Comparison of ENCODE assay signal across 8 cellular contexts in the genomic region with DNA sequence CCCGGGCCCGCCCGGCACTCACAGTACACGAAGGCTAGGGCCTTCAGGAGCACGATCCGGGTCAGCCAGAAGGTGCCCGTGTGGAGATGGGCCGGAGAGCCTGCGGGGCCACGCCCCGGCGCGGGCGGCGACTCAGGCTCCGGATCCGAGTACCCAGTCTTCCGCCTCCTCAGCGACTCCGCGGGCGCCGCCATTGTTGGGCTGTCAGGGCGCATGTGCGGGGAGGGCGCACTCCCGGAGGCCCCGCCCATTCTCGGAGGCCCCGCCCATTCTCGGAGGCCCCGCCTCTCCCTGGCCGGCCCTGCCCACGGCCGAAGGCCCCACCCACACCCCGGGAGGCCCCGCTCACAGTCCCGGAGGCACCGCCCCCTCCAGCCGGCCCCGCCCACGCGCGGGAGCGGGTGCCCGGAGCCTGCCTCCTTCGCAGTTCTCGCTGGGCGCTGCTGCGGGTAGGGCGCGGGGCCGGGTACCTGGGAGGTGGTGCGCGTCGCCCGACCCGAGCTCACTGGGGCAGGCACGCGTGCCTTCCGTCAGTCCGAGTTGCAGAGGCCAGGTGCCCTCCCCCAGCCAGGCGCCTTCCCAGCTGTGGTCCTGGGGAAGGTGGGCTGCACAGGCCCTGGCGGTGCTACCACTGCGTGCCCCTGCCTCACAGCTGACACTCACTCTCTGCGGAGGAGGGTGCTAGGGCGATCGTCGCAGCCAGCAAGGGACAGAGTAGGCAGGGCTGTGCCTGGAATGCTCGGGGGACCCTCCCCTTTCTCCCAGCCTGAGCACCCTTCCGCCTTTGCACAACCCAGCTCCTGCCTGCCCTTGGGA. TPM values are rescaled to one million over a fixed set of nuclear protein-coding genes. Genes with fewer than 3 reads are reported as not detected.
DNase-seq lines count a peak whose midpoint lies in the region; ATAC-seq and TF ChIP-seq lines count a peak whose summit lies in the region.

A gene (minus strand): TSS at position 219 of the 816 bp plus-strand sequence. CDS start 4 bp downstream, at position 215.

- DNase-seq in GM04504 (ENCODE audit: low read depth) = peak; percentile 67
- DNase-seq in HCT116 (ENCODE audit: low read depth, low spot score) = peak; percentile 68
- peak; percentile 93 for DNase-seq in NAMALWA (ENCODE audit: low spot score)
- peak; percentile 84 to 98 (median 93) for DNase-seq in T-cell
- DNase-seq in heart right ventricle = peak; percentile 92 to 97
- peak; percentile 98 for DNase-seq in posterior vena cava (ENCODE audit: low spot score)
- peak; percentile 99 for DNase-seq in type B pancreatic cell (ENCODE audit: extremely low spot score, unreplicated experiment)

- H3K4me3 ChIP-seq in HCT116 (replicated peaks in 1 of 2; ENCODE audit: low read depth in 1 of 2, low read length in 2 of 2) (peak within 1 kb of the TSS; percentile 72 to 93), heart right ventricle (peak within 1 kb of the TSS; percentile 65 to 99 (median 92))

- RAD21 ChIA-PET in HCT116 (lab: Charles Lee; ENCODE audit: low non-redundant PET in 1 of 2, low total read pairs in 2 of 2, uncharacterized antibody in 2 of 2, unreplicated experiment in 2 of 2) = no interaction called here

- H3K4me2 ChIP-seq in HCT116 (ENCODE audit: low read length) = peak within 1 kb of the TSS; percentile 91

- H3K27me3 ChIP-seq in HCT116 (ENCODE audit: insufficient read depth, low read length) (no peaks in the 10 kb centered on the region), heart right ventricle (no peaks in the 10 kb centered on the region)

- peaks cover 0 to 10% of the 10 kb centered on the region in 2 experiments; a peak in 1 of 4 replicates for H3K36me3 ChIP-seq in HCT116 (ENCODE audit: control insufficient read depth in 1 of 2, insufficient read depth in 2 of 2, low read length in 2 of 2)
- H3K36me3 ChIP-seq in heart right ventricle = peaks cover 0 to 24% (median 0%) of the 10 kb centered on the region in 9 donors

- H3K9me3 ChIP-seq in HCT116 (ENCODE audit: control insufficient read depth in 1 of 2, insufficient read depth in 1 of 2, low read depth in 1 of 2, low read length in 2 of 2) = no peaks in the 10 kb centered on the region; a peak in 1 of 4 replicates
- H3K9me3 ChIP-seq in heart right ventricle = peaks cover 0 to 4% (median 0%) of the 10 kb centered on the region in 11 donors

- no peaks in the 10 kb centered on the region for H4K20me1 ChIP-seq in HCT116 (ENCODE audit: insufficient read depth)

- no peak for TF ChIP-seq RAD21 in HCT116 (IDR thresholded peaks at IDR 0.05; ENCODE audit: low read depth)

- no peak within 1 kb of the TSS for H2AFZ ChIP-seq in HCT116 (ENCODE audit: low read depth, low read length, poor library complexity, severe bottlenecking)

- no peaks in the 10 kb centered on the region for H3K9me2 ChIP-seq in HCT116 (ENCODE audit: insufficient read depth)

- no peaks in the 10 kb centered on the region for H3K27me3 Mint-ChIP-seq in T-cell
- H3K27me3 Mint-ChIP-seq in type B pancreatic cell = peaks cover 3% of the 10 kb centered on the region

- H3K4me1 Mint-ChIP-seq in T-cell (peaks cover 25 to 34% (median 26%) of the 10 kb centered on the region in 3 donors), type B pancreatic cell (ENCODE audit: unreplicated experiment) (peaks cover 26% of the 10 kb centered on the region)

- TF ChIP-seq POLR2A in HCT116 (IDR thresholded peaks at IDR 0.05; ENCODE audit: borderline replicate concordance, extremely low read depth, insufficient read depth, insufficient read length) = peak; percentile 26

- peak within 1 kb of the TSS; percentile 39 to 68 for H3K27ac Mint-ChIP-seq in T-cell
- peak within 1 kb of the TSS; percentile 43 for H3K27ac Mint-ChIP-seq in type B pancreatic cell

- TSS peak; percentile 41 for BruUV-seq in HCT116 (replicated peaks; lab: Mats Ljungman, UMichigan)

- H3K4me3 Mint-ChIP-seq in T-cell (peak within 1 kb of the TSS; percentile 74 to 83 (median 80)), type B pancreatic cell (peak within 1 kb of the TSS; percentile 81)

- intact Hi-C loops in HCT116 (cut with micrococcal nuclease) = no loop called here
- intact Hi-C loops in heart right ventricle (cut with DNase I) = no loop called here
- intact Hi-C loops in posterior vena cava (cut with DNase I) = no loop called here

- 5 to 7% (median 7%) methylated on average over 53 to 71 of the region's 71 CpGs for WGBS in adipose tissue, 3 donors
- WGBS in heart right ventricle, 2 donors = 4 to 7% methylated on average over 62 to 71 of the region's 71 CpGs

- no peak for TF ChIP-seq CTCF in HCT116 (IDR thresholded peaks at IDR 0.05 in 2 of 3, conservative IDR thresholded peaks at IDR 0.05 in 1 of 3; ENCODE audit: borderline replicate concordance in 1 of 3, insufficient read depth in 1 of 3, low read depth in 2 of 3, low read length in 2 of 3)
- no peak for TF ChIP-seq CTCF in heart right ventricle (IDR thresholded peaks at IDR 0.05)
- TF ChIP-seq CTCF in type B pancreatic cell (conservative IDR thresholded peaks at IDR 0.05) = no peak

- peaks cover 7% of the 10 kb centered on the region for H3K36me3 Mint-ChIP-seq in T-cell
- H3K36me3 Mint-ChIP-seq in type B pancreatic cell = peaks cover 5% of the 10 kb centered on the region

- peak within 1 kb of the TSS; percentile 92 for H3K9ac ChIP-seq in HCT116 (ENCODE audit: low read length)

- POLR2A ChIA-PET in HCT116 (lab: Charles Lee) (no interaction called here), T-cell (lab: Charles Lee) (interaction anchor here in 1 of 2 donors (0.6 kb wide), 1 partner anchor 30 kb away, joined by 3 read pairs; no protein-coding TSS in a partner anchor)

- H3K9me3 Mint-ChIP-seq in T-cell = no peaks in the 10 kb centered on the region
- no peaks in the 10 kb centered on the region for H3K9me3 Mint-ChIP-seq in type B pancreatic cell

- ATAC-seq in HCT116 (peak; percentile 93), T-cell (replicated peaks in 1 of 4) (peak; percentile 92 to 99 (median 93)), heart right ventricle (peak; percentile 96 to 99 (median 98))

- H3K79me2 ChIP-seq in HCT116 (ENCODE audit: insufficient read depth, low read length) = peaks cover 12% of the 10 kb centered on the region; the same call in 1 of the 2 replicates

- H3K27ac ChIP-seq in HCT116 (ENCODE audit: low read depth, low read length) = peak within 1 kb of the TSS; percentile 91
- H3K27ac ChIP-seq in adipose tissue (ENCODE audit: low read depth, low read length) = no peak within 1 kb of the TSS
- peak within 1 kb of the TSS; percentile 51 to 95 (median 83) for H3K27ac ChIP-seq in heart right ventricle

- H3K4me1 ChIP-seq in HCT116 (ENCODE audit: control insufficient read depth in 1 of 2, insufficient read depth in 2 of 2, low read length in 2 of 2) (peaks cover 16 to 27% of the 10 kb centered on the region in 2 experiments), heart right ventricle (peaks cover 9 to 34% (median 21%) of the 10 kb centered on the region in 9 donors)

- CTCF ChIA-PET in HCT116 (lab: Charles Lee) = no interaction called here
- CTCF ChIA-PET in T-cell (lab: Charles Lee) = no interaction called here

TF ChIP-seq in HCT116, 20 proteins besides CTCF, POLR2A, EP300 and RAD21 (continues in another document):
- peak; percentile 65; the same call in 1 of the 2 replicates for TF ChIP-seq SIN3A (IDR thresholded peaks at IDR 0.05; ENCODE audit: low read depth)
- peak; percentile 46; the same call in 1 of the 2 replicates for TF ChIP-seq SP1 (IDR thresholded peaks at IDR 0.05; ENCODE audit: low read depth)
- TF ChIP-seq, protein P1, sequence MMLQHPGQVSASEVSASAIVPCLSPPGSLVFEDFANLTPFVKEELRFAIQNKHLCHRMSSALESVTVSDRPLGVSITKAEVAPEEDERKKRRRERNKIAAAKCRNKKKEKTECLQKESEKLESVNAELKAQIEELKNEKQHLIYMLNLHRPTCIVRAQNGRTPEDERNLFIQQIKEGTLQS (IDR thresholded peaks at IDR 0.05) = no peak
- TF ChIP-seq EGR1 (IDR thresholded peaks at IDR 0.05; ENCODE audit: low read depth) = peak; percentile 93
- TF ChIP-seq, protein P2, sequence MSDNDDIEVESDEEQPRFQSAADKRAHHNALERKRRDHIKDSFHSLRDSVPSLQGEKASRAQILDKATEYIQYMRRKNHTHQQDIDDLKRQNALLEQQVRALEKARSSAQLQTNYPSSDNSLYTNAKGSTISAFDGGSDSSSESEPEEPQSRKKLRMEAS (IDR thresholded peaks at IDR 0.05) = peak; percentile 36; the same call in 1 of the 2 replicates
- TF ChIP-seq ZFX (IDR thresholded peaks at IDR 0.05) = peak; percentile 65; the same call in 1 of the 2 replicates
- TF ChIP-seq CEBPB (IDR thresholded peaks at IDR 0.05; ENCODE audit: low read depth) = no peak
- TF ChIP-seq POLR2AphosphoS5 (IDR thresholded peaks at IDR 0.05; ENCODE audit: low read depth, low read length) = peak; percentile 89
- TF ChIP-seq YY1 (IDR thresholded peaks at IDR 0.05; ENCODE audit: extremely low read depth, insufficient replicate concordance, low read depth, low read length) = peak; percentile 97
- no peak; the same call in 1 of the 2 replicates for TF ChIP-seq ELF1 (IDR thresholded peaks at IDR 0.05; ENCODE audit: borderline replicate concordance, low read depth)

RNA-seq across cellular contexts. Expression of the gene that starts here (rescaled TPM):
- 12.8 TPM for total RNA-seq in HCT116 (2021; ENCODE audit: unreplicated experiment)
- 17.9 and 18.6 TPM in 2 replicates for polyA plus RNA-seq in HCT116 (2012)
- 10 to 100 TPM; 46.6 to 59.4 (median 51.1) TPM for total RNA-seq in T-cell
- polyA plus RNA-seq in adipose tissue = 10 to 100 TPM in 2 of 3 donors, 1 to 10 TPM in 1; 8.7 to 13.0 (median 12.3) TPM
- 10 to 100 TPM in 2 of 10 donors, 1 to 10 TPM in 8; 5.7 to 14.2 (median 7.6) TPM for total RNA-seq in heart right ventricle
- 10 to 100 TPM in 1 of 2 donors, 1 to 10 TPM in 1; 5.1 to 15.4 TPM for polyA plus RNA-seq in heart right ventricle
- total RNA-seq in posterior vena cava = 10 to 100 TPM; 16.4 to 21.8 TPM
- total RNA-seq in type B pancreatic cell (ENCODE audit: low replicate concordance) = 20.8 and 21.4 TPM in 2 replicates
